In genomic region chr12:79983492-79983891, GRCh38 we compare ENCODE assay signal across 11 cellular contexts. TPM values are rescaled to one million over a fixed set of nuclear protein-coding genes. Genes with fewer than 3 reads are reported as not detected.
DNase-seq lines count a peak whose midpoint lies in the region; ATAC-seq and TF ChIP-seq lines count a peak whose summit lies in the region.
"Had no signal": no experiment of that assay in that cellular context is flagged by ENCODE, and none has a peak within 500 bp of the region (broad histone marks: within the 10 kb centered on the region; RNA-seq: fewer than 3 reads in every experiment).

No MANE protein-coding gene starts in this region.

- H3K9me3 Mint-ChIP-seq in naive thymus-derived CD8-positive, alpha-beta T cell: no peaks in the 10 kb centered on the region

- peaks cover 4 to 23% (median 9%) of the 10 kb centered on the region in 5 donors for H3K27me3 Mint-ChIP-seq in naive thymus-derived CD8-positive, alpha-beta T cell

- no peaks in the 10 kb centered on the region for H3K36me3 ChIP-seq in MG63

- H3K9me3 ChIP-seq in MG63: no peaks in the 10 kb centered on the region

- no peak overlapping the region for H3K4me3 Mint-ChIP-seq in naive thymus-derived CD8-positive, alpha-beta T cell
- H3K4me3 Mint-ChIP-seq: activated CD8-positive, alpha-beta T cell treated with anti-CD3 and anti-CD28 coated beads, Interleukin-2, amount 10 ng/mL, durations not matched to agents 7 days and 5 days; activated naive CD8-positive, alpha-beta T cell had no signal

- peaks cover 0 to 2% (median under 1%) of the 10 kb centered on the region in 4 donors for H3K4me1 Mint-ChIP-seq in naive thymus-derived CD8-positive, alpha-beta T cell

- ATAC-seq in omental fat pad (ENCODE audit: low FRiP score): peak; percentile 87
- no peak for ATAC-seq in naive thymus-derived CD8-positive, alpha-beta T cell
- ATAC-seq: activated CD8-positive, alpha-beta T cell treated with anti-CD3 and anti-CD28 coated beads, Interleukin-2, amount 10 ng/mL, durations not matched to agents 7 days and 5 days had no signal

- H3K36me3 Mint-ChIP-seq in naive thymus-derived CD8-positive, alpha-beta T cell: peaks cover 0 to 1% (median 0%) of the 10 kb centered on the region in 3 donors
- H3K36me3 Mint-ChIP-seq: activated naive CD8-positive, alpha-beta T cell had no signal

- POLR2A ChIA-PET in naive thymus-derived CD8-positive, alpha-beta T cell (lab: Charles Lee): no interaction called here

- TF ChIP-seq CTCF in epithelial cell of esophagus (IDR thresholded peaks at IDR 0.05; ENCODE audit: insufficient read depth, low read depth, low read length, missing control alignments) (no peak), omental fat pad (IDR thresholded peaks at IDR 0.05) (no peak)

- H3K27ac Mint-ChIP-seq in naive thymus-derived CD8-positive, alpha-beta T cell: no peak overlapping the region
- H3K27ac Mint-ChIP-seq: activated CD8-positive, alpha-beta T cell treated with anti-CD3 and anti-CD28 coated beads, Interleukin-2, amount 10 ng/mL, durations not matched to agents 7 days and 5 days; activated naive CD8-positive, alpha-beta T cell had no signal

- no peak overlapping the region for H3K4me3 ChIP-seq in MG63
- H3K4me3 ChIP-seq in epithelial cell of esophagus (ENCODE audit: low read length): no peak overlapping the region

- DNase-seq in EH (ENCODE audit: low read depth) (peak; percentile 96), MG63 (peak; percentile 67), epithelial cell of esophagus (ENCODE audit: low read depth) (peak; percentile 16), omental fat pad (ENCODE audit: low spot score) (no peak), KG1 (lab: John Stamatoyannopoulos, UW) (no peak)
- DNase-seq in naive thymus-derived CD8-positive, alpha-beta T cell: no peak
- DNase-seq in activated CD8-positive, alpha-beta memory T cell treated with anti-CD3 and anti-CD28 coated beads, Interleukin-2, amount 50 U/mL, for 4 hours: no peak
- DNase-seq in stimulated activated CD4-positive, alpha-beta T cell treated with anti-CD3 and anti-CD28 coated beads, Interleukin-2, amount 100 ng/mL, for 48 hours: no peak
- DNase-seq: activated CD8-positive, alpha-beta T cell treated with anti-CD3 and anti-CD28 coated beads, Interleukin-2, amount 10 ng/mL, durations not matched to agents 7 days and 5 days; effector memory CD4-positive, alpha-beta T cell had no signal

- no peaks in the 10 kb centered on the region for H3K27me3 ChIP-seq in MG63

RNA-seq across cellular contexts. Expression of gene PPP1R12A, which starts 48.6 kb away (rescaled TPM):
- 47.4 and 82.1 TPM in 2 replicates for total RNA-seq in MG63 (2014; rRNA removed; shearing (Covaris generic); ENCODE audit: low replicate concordance)
- total RNA-seq in omental fat pad: 100 to 1,000 TPM in 1 of 4 donors, 10 to 100 TPM in 3; 49.3 to 153 (median 78.0) TPM
- 100 to 1,000 TPM; 123 to 133 TPM for total RNA-seq in naive thymus-derived CD8-positive, alpha-beta T cell
- polyA plus RNA-seq in naive thymus-derived CD8-positive, alpha-beta T cell: 10 to 100 TPM; 75.4 to 84.9 (median 77.2) TPM

Comparison
In these comparisons a context has a peak if more than half of its experiments do, and no peak if none do; other contexts are left out.
1. DNase-seq: peak in EH (single experiment), MG63 (single experiment) and epithelial cell of esophagus (single experiment); none in omental fat pad (single experiment), naive thymus-derived CD8-positive, alpha-beta T cell (0 of 10), activated CD8-positive, alpha-beta memory T cell treated with anti-CD3 and anti-CD28 coated beads, Interleukin-2, amount 50 U/mL, for 4 hours (single experiment), KG1 (single experiment) and stimulated activated CD4-positive, alpha-beta T cell treated with anti-CD3 and anti-CD28 coated beads, Interleukin-2, amount 100 ng/mL, for 48 hours (0 of 2).